1 cellular context compared by ENCODE assay signal in genomic region chr7:39088730-39089129, GRCh38.
TF ChIP-seq lines count a peak whose summit lies in the region.

No MANE protein-coding gene starts in this region.

TF ChIP-seq in HEK293, 187 proteins besides CTCF, POLR2A, EP300 and RAD21 (continued from another document):
- TF ChIP-seq PRDM2 (tag by site-specific recombination; IDR thresholded peaks at IDR 0.05; ENCODE audit: borderline replicate concordance) (no peak), ZNF830 (tag by site-specific recombination; IDR thresholded peaks at IDR 0.05; ENCODE audit: low read depth) (no peak), ZNF239 (tag by site-specific recombination; IDR thresholded peaks at IDR 0.05) (no peak), ZIC2 (tag by site-specific recombination; IDR thresholded peaks at IDR 0.05) (0 out of 2 replicates have a peak, but pooled peaks have one; percentile 10)
